In the genomic region with DNA sequence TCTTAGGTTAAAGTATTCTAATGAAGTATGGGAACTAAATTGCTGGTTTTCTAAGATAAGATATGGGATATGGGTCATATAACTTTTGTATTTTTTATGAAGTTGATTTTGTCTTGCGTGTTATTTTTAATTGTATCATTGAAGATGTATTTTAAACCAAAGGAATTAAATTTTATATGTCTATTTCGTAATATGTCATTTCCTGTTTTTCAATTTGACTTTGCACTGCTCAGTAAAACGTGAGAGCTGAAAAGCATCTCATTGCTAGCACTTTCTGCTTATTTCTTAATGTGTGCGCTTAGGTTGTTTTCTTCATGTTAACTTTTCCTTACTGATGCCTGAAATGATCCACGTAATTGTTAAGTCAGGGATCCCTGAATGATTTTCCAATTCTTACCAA, we compare ENCODE assay signal across 1 cellular context.
A peak's percentile ranks its signal among the peaks of the same experiment; 100 is the strongest.
TF ChIP-seq lines count a peak whose summit lies in the region.

No MANE protein-coding gene starts in this region.

TF ChIP-seq in HepG2, 621 proteins besides CTCF, POLR2A, EP300 and RAD21:
- TF ChIP-seq CEBPB (IDR thresholded peaks at IDR 0.05; ENCODE audit: borderline replicate concordance, low read depth, low read length) (peak; percentile 53; the same call in 1 of the 2 replicates), NFIC (IDR thresholded peaks at IDR 0.05; ENCODE audit: low read length) (no peak), NCOA5 (CRISPR knock-in tag; IDR thresholded peaks at IDR 0.05) (no peak)
- TF ChIP-seq, protein P1, sequence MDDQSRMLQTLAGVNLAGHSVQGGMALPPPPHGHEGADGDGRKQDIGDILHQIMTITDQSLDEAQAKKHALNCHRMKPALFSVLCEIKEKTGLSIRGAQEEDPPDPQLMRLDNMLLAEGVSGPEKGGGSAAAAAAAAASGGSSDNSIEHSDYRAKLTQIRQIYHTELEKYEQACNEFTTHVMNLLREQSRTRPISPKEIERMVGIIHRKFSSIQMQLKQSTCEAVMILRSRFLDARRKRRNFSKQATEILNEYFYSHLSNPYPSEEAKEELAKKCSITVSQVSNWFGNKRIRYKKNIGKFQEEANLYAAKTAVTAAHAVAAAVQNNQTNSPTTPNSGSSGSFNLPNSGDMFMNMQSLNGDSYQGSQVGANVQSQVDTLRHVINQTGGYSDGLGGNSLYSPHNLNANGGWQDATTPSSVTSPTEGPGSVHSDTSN (CRISPR knock-in tag; IDR thresholded peaks at IDR 0.05; ENCODE audit: borderline replicate concordance), result no peak
